In genomic region chr3:136250862-136251460, GRCh38 we compare ENCODE assay signal across 1 cellular context.
TF ChIP-seq lines count a peak whose summit lies in the region.

No MANE protein-coding gene starts in this region.

TF ChIP-seq in HepG2, 621 proteins besides CTCF, POLR2A, EP300 and RAD21 (continued from another document and continues in another):
- no peak for TF ChIP-seq ZNF407 (CRISPR knock-in tag; IDR thresholded peaks at IDR 0.05; ENCODE audit: not compliant biosample characterization)
- peak; percentile 83 for TF ChIP-seq ZSCAN30 (CRISPR knock-in tag; IDR thresholded peaks at IDR 0.05)
- TF ChIP-seq WIZ (CRISPR knock-in tag; IDR thresholded peaks at IDR 0.05): peak; percentile 79; the same call in 1 of the 2 replicates
- TF ChIP-seq KDM5B (CRISPR knock-in tag; IDR thresholded peaks at IDR 0.05; ENCODE audit: borderline replicate concordance): peak; percentile 88
- peak; percentile 90; the same call in 1 of the 2 replicates for TF ChIP-seq CAMTA2 (CRISPR knock-in tag; IDR thresholded peaks at IDR 0.05; ENCODE audit: borderline replicate concordance)
- 0 out of 2 replicates have a peak, but pooled peaks have one; percentile 43 for TF ChIP-seq ATF6 (CRISPR knock-in tag; conservative IDR thresholded peaks at IDR 0.05)
- TF ChIP-seq PCBP2 (optimal IDR thresholded peaks at IDR 0.05; ENCODE audit: low read depth, low read length, poor library complexity, severe bottlenecking): no peak
- TF ChIP-seq ZNF33A (CRISPR knock-in tag; IDR thresholded peaks at IDR 0.05; ENCODE audit: borderline replicate concordance): no peak
- no peak for TF ChIP-seq MTERF4 (CRISPR knock-in tag; IDR thresholded peaks at IDR 0.05)
- peak; percentile 82 for TF ChIP-seq SRY (CRISPR knock-in tag; IDR thresholded peaks at IDR 0.05)
- no peak for TF ChIP-seq PHF8 (CRISPR knock-in tag; IDR thresholded peaks at IDR 0.05)
- no peak for TF ChIP-seq ZNF432 (CRISPR knock-in tag; IDR thresholded peaks at IDR 0.05; ENCODE audit: borderline replicate concordance)
- TF ChIP-seq ZNF326 (CRISPR knock-in tag; IDR thresholded peaks at IDR 0.05; ENCODE audit: borderline replicate concordance): no peak
- TF ChIP-seq ZNF749 (CRISPR knock-in tag; IDR thresholded peaks at IDR 0.05; ENCODE audit: borderline replicate concordance): 0 out of 2 replicates have a peak, but pooled peaks have one; percentile 68
- no peak for TF ChIP-seq NCOA5 (CRISPR knock-in tag; IDR thresholded peaks at IDR 0.05)
- TF ChIP-seq MLX (CRISPR knock-in tag; IDR thresholded peaks at IDR 0.05): no peak
- TF ChIP-seq NKX3-1 (CRISPR knock-in tag; IDR thresholded peaks at IDR 0.05): peak; percentile 91
- TF ChIP-seq ZNF512 (CRISPR knock-in tag; IDR thresholded peaks at IDR 0.05): no peak
- TF ChIP-seq ZNF256 (CRISPR knock-in tag; conservative IDR thresholded peaks at IDR 0.05): peak; percentile 98
- no peak for TF ChIP-seq ZNF335 (CRISPR knock-in tag; IDR thresholded peaks at IDR 0.05)
- 0 out of 2 replicates have a peak, but pooled peaks have one; percentile 16 for TF ChIP-seq HMG20A (CRISPR knock-in tag; IDR thresholded peaks at IDR 0.05; ENCODE audit: borderline replicate concordance)
- TF ChIP-seq ZNF274 (CRISPR knock-in tag; IDR thresholded peaks at IDR 0.05): peak; percentile 75; the same call in 1 of the 2 replicates
- TF ChIP-seq ZNF720 (CRISPR knock-in tag; IDR thresholded peaks at IDR 0.05): no peak
- TF ChIP-seq MAFG (CRISPR knock-in tag; IDR thresholded peaks at IDR 0.05): no peak
- no peak for TF ChIP-seq KAT8 (CRISPR knock-in tag; IDR thresholded peaks at IDR 0.05)
- TF ChIP-seq HNRNPL (IDR thresholded peaks at IDR 0.05; ENCODE audit: low read depth, low read length): no peak
- TF ChIP-seq RARA (CRISPR knock-in tag; IDR thresholded peaks at IDR 0.05): no peak
- peak; percentile 91; the same call in 1 of the 2 replicates for TF ChIP-seq HES4 (CRISPR knock-in tag; IDR thresholded peaks at IDR 0.05; ENCODE audit: borderline replicate concordance)
- TF ChIP-seq CEBPB (IDR thresholded peaks at IDR 0.05; ENCODE audit: borderline replicate concordance, low read depth, low read length): no peak
- no peak for TF ChIP-seq E2F5 (CRISPR knock-in tag; conservative IDR thresholded peaks at IDR 0.05)
- TF ChIP-seq ZNF678 (CRISPR knock-in tag; IDR thresholded peaks at IDR 0.05): peak; percentile 95
- TF ChIP-seq ZBTB7B (CRISPR knock-in tag; IDR thresholded peaks at IDR 0.05): peak; percentile 22; the same call in 1 of the 2 replicates
- peak; percentile 62; the same call in 1 of the 2 replicates for TF ChIP-seq KLF11 (CRISPR knock-in tag; IDR thresholded peaks at IDR 0.05)
- peak; percentile 95 for TF ChIP-seq ZNF431 (CRISPR knock-in tag; IDR thresholded peaks at IDR 0.05; ENCODE audit: borderline replicate concordance, low read depth)
- TF ChIP-seq IKZF1 (IDR thresholded peaks at IDR 0.05): no peak
- peak; percentile 99 for TF ChIP-seq MAX (IDR thresholded peaks at IDR 0.05)
- no peak for TF ChIP-seq PAF1 (CRISPR knock-in tag; IDR thresholded peaks at IDR 0.05)
- peak; percentile 42; the same call in 1 of the 2 replicates for TF ChIP-seq ZMAT3 (CRISPR knock-in tag; conservative IDR thresholded peaks at IDR 0.05)
- no peak for TF ChIP-seq SMARCE1 (IDR thresholded peaks at IDR 0.05; ENCODE audit: borderline replicate concordance)
- no peak; the same call in 1 of the 2 replicates for TF ChIP-seq ZNF501 (CRISPR knock-in tag; IDR thresholded peaks at IDR 0.05)
- 0 out of 2 replicates have a peak, but pooled peaks have one; percentile 73 for TF ChIP-seq CBX5 (CRISPR knock-in tag; IDR thresholded peaks at IDR 0.05; ENCODE audit: borderline replicate concordance)
- peak; percentile 88 for TF ChIP-seq ZNF230 (CRISPR knock-in tag; IDR thresholded peaks at IDR 0.05)
- TF ChIP-seq NCOA1 (CRISPR knock-in tag; IDR thresholded peaks at IDR 0.05): no peak
- TF ChIP-seq NAIF1 (CRISPR knock-in tag; IDR thresholded peaks at IDR 0.05; ENCODE audit: borderline replicate concordance): 0 out of 2 replicates have a peak, but pooled peaks have one; percentile 20
- no peak for TF ChIP-seq NR2F6 (IDR thresholded peaks at IDR 0.05)
- TF ChIP-seq NR2F6 (CRISPR knock-in tag; IDR thresholded peaks at IDR 0.05): peak; percentile 63; the same call in 1 of the 2 replicates
- peak; percentile 71; the same call in 1 of the 2 replicates for TF ChIP-seq ZBED4 (CRISPR knock-in tag; IDR thresholded peaks at IDR 0.05; ENCODE audit: borderline replicate concordance)
- TF ChIP-seq EEA1 (CRISPR knock-in tag; IDR thresholded peaks at IDR 0.05; ENCODE audit: borderline replicate concordance): peak; percentile 91; the same call in 1 of the 2 replicates
- 0 out of 2 replicates have a peak, but pooled peaks have one; percentile 64 for TF ChIP-seq SNAPC5 (CRISPR knock-in tag; IDR thresholded peaks at IDR 0.05; ENCODE audit: borderline replicate concordance)
- TF ChIP-seq PLRG1 (conservative IDR thresholded peaks at IDR 0.05): no peak
